Comparison of ENCODE assay signal across 8 cellular contexts in the genomic region with DNA sequence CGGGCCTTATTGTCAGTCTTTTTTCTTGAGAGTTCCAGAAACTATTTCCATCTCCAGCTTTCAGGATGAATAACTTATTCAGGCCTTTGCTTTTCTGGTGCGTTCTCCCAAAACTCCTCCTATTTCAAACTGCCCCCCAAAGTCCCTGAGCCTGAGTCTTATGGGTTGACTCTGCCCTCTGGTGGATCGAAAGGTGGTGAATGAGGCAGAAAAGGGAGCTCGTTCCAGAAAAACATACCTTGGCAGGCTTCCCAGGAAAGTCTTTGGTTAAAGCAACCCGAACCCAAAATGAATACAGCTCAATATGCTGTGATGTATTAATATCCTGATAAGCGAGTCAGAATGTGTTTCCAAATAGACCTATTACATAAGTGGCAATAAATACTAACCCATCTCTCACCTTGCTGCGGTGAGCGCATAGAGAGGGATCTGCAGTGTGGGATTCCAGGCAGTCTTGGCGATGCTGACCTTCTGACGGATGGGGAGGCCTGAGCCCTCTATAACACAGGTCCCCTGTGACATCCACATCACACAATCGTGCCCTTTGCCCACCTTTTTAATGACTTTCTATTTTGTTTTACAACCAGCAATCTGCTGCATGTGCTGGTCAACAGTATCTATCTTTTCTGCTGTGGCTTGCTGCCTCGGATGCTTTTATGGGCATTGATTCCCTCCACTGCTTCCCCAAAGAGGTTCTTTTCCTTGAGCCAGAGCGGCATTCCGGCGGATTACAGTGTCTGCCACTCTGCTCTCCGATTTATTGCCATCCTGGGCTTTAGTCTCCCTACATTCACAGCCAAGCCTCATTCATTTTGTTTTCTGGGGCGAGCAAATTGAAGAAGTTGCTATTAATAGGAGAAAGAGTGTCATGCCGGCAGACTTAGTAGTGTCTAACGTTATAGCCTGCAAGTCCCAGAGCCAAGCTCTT.
DNase-seq lines count a peak whose midpoint lies in the region; TF ChIP-seq lines count a peak whose summit lies in the region.

No MANE protein-coding gene starts in this region.

- WGBS in thyroid gland, 2 donors, result 47 to 57% methylated on average over 19 of the region's 19 CpGs

- peak overlapping the region; percentile 3 for H3K27ac ChIP-seq in layer of hippocampus (ENCODE audit: low read depth, low read length)
- no peak overlapping the region for H3K27ac ChIP-seq in thyroid gland

- H3K4me3 ChIP-seq in thyroid gland (replicated peaks in 1 of 3), result no peak overlapping the region

- H3K27me3 ChIP-seq in layer of hippocampus (ENCODE audit: control insufficient read depth, insufficient read depth, low read length) (no peaks in the 10 kb centered on the region), thyroid gland (no peaks in the 10 kb centered on the region)

- DNase-seq in NCI-H345 treated with DMSO at 0.1 percent for 48 hours (lab: John Stamatoyannopoulos, UW; ENCODE audit: unreplicated experiment) (peak; percentile 79), cerebellum (ENCODE audit: low spot score) (peak; percentile 90), thyroid gland (peak; percentile 46 to 50), GM19238 (ENCODE audit: insufficient read length, low spot score) (no peak), NCI-H2171 treated with DMSO at 0.1 percent for 48 hours (lab: John Stamatoyannopoulos, UW) (no peak), NCI-H510A (lab: John Stamatoyannopoulos, UW) (no peak)

- 0 out of 2 replicates have a peak, but pooled peaks have one; percentile 26 for TF ChIP-seq CTCF in GM12874 (IDR thresholded peaks at IDR 0.05; ENCODE audit: insufficient read depth, low read depth, low read length)
- TF ChIP-seq CTCF in thyroid gland (IDR thresholded peaks at IDR 0.05), result peak in 3 of 6 experiments; percentile 40 to 50 (median 46)

- peaks cover 7 to 8% of the 10 kb centered on the region in 2 donors for H3K4me1 ChIP-seq in thyroid gland

- intact Hi-C loops in thyroid gland (cut with DNase I), result no loop called here

- TF ChIP-seq POLR2A in thyroid gland (IDR thresholded peaks at IDR 0.05), result no peak

- H3K36me3 ChIP-seq in thyroid gland, result no peaks in the 10 kb centered on the region

- no peaks in the 10 kb centered on the region for H3K9me3 ChIP-seq in thyroid gland

Comparison
In these comparisons a context has a peak if more than half of its experiments do, and no peak if none do; other contexts are left out.
1. DNase-seq: peak in NCI-H345 treated with DMSO at 0.1 percent for 48 hours (single experiment), cerebellum (single experiment) and thyroid gland (2 of 2); none in GM19238 (single experiment), NCI-H2171 treated with DMSO at 0.1 percent for 48 hours (single experiment) and NCI-H510A (single experiment).